In the genomic region with DNA sequence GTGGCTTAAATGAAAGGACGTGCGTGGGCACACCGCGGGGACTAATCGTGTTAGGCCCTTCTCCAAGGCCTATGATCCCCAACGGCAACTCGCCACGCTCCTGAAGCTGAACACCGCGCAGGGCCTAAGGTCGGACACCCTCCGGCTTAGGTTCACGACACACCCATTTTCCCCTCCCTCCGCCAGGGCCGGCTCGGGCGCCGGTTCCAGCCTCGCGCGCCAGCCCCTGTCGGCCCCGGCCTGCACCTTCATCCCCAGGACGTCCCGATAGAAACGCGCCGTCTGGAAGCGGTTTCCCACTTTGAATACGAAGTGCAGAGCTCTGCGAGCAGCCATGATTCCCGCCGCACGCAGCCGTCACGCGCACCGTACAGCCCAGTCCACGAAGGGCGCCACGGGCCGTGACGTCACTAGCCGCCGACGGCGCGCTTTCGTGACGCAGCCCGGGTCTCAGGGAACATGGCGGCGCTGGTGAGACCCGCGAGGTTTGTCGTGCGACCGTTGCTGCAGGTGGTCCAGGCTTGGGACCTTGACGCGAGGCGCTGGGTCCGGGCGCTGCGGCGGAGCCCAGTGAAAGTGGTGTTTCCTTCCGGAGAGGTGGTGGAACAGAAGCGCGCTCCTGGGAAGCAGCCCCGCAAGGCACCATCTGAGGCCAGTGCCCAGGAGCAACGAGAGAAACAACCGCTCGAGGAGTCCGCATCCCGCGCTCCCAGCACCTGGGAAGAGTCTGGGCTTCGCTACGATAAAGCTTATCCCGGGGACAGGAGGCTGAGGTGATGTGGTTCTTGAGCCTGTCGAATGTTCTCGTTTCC, we compare ENCODE assay signal across 8 cellular contexts. TPM values are rescaled to one million over a fixed set of nuclear protein-coding genes. Genes with fewer than 3 reads are reported as not detected.
DNase-seq lines count a peak whose midpoint lies in the region; ATAC-seq and TF ChIP-seq lines count a peak whose summit lies in the region.

A gene with protein sequence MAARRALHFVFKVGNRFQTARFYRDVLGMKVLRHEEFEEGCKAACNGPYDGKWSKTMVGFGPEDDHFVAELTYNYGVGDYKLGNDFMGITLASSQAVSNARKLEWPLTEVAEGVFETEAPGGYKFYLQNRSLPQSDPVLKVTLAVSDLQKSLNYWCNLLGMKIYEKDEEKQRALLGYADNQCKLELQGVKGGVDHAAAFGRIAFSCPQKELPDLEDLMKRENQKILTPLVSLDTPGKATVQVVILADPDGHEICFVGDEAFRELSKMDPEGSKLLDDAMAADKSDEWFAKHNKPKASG (minus strand): TSS at position 361 of the 812 bp plus-strand sequence. CDS start 25 bp downstream, at position 336.
A gene with protein sequence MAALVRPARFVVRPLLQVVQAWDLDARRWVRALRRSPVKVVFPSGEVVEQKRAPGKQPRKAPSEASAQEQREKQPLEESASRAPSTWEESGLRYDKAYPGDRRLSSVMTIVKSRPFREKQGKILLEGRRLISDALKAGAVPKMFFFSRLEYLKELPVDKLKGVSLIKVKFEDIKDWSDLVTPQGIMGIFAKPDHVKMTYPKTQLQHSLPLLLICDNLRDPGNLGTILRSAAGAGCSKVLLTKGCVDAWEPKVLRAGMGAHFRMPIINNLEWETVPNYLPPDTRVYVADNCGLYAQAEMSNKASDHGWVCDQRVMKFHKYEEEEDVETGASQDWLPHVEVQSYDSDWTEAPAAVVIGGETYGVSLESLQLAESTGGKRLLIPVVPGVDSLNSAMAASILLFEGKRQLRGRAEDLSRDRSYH (plus strand): TSS at position 434 of the 812 bp plus-strand sequence. CDS start 26 bp downstream, at position 460.

- peak within 1 kb of the TSS; percentile 86 for H3K4me3 ChIP-seq in colonic mucosa

- peak within 1 kb of the TSS; percentile 84 for H3K27ac ChIP-seq in colonic mucosa

- peak; percentile 22 for TF ChIP-seq CTCF in colonic mucosa (IDR thresholded peaks at IDR 0.05)

- H3K27me3 ChIP-seq in colonic mucosa, result no peaks in the 10 kb centered on the region

- H3K36me3 ChIP-seq in colonic mucosa, result no peaks in the 10 kb centered on the region

- ATAC-seq in GM19043 (IDR thresholded peaks at IDR 0.05; ENCODE audit: low read depth, unreplicated experiment), result peak; percentile 79
- peak; percentile 90 for ATAC-seq in HG03354 (IDR thresholded peaks at IDR 0.05; ENCODE audit: poor library complexity, severe bottlenecking, unreplicated experiment)

- H3K9me3 ChIP-seq in colonic mucosa, result no peaks in the 10 kb centered on the region

- peak within 1 kb of the TSS; percentile 80 to 97 for H3K9ac ChIP-seq in colonic mucosa (ENCODE audit: low read depth in 2 of 2, low read length in 2 of 2)

- DNase-seq in AML-193 (lab: John Stamatoyannopoulos, UW), result peak; percentile 14 to 35
- DNase-seq in NCI-H524 (lab: John Stamatoyannopoulos, UW), result peak; percentile 68 to 79
- peak; percentile 95 for DNase-seq in activated CD4-positive, alpha-beta T cell treated with anti-CD3 and anti-CD28 coated beads for 48 hours
- peak; percentile 93 for DNase-seq in colonic mucosa
- peak; percentile 96 for DNase-seq in left kidney (ENCODE audit: low read depth, low spot score)
- peak; percentile 92 for DNase-seq in stimulated activated CD4-positive, alpha-beta T cell treated with anti-CD3 and anti-CD28 coated beads, Interleukin-1b, Interleukin-23, amount 100 ng/mL, for 48 hours

- H3K4me1 ChIP-seq in colonic mucosa, result peaks cover 9% of the 10 kb centered on the region

- intact Hi-C loops in colonic mucosa (cut with DNase I), result no loop called here

RNA-seq across cellular contexts. Expression of the first gene that starts in this region (rescaled TPM):
- 100 to 1,000 TPM in 1 of 2 donors, 10 to 100 TPM in 1; 89.3 to 103 TPM for total RNA-seq in colonic mucosa

RNA-seq across cellular contexts. Expression of the second gene that starts in this region (rescaled TPM):
- total RNA-seq in colonic mucosa, result 10 to 100 TPM; 13.0 to 22.5 TPM

Comparison
In these comparisons a context has a peak if more than half of its experiments do, and no peak if none do; other contexts are left out.
1. Peak in every context shown above with its lines: DNase-seq, ATAC-seq, H3K4me3 ChIP-seq and H3K27ac ChIP-seq.
2. DNase-seq: peak in every context shown above with its lines; median percentile 96 in left kidney; 95 in activated CD4-positive, alpha-beta T cell treated with anti-CD3 and anti-CD28 coated beads for 48 hours; 93 in colonic mucosa; 92 in stimulated activated CD4-positive, alpha-beta T cell treated with anti-CD3 and anti-CD28 coated beads, Interleukin-1b, Interleukin-23, amount 100 ng/mL, for 48 hours; 74 in NCI-H524; 24 in AML-193.